Comparison of ENCODE assay signal across 21 cellular contexts in the genomic region with DNA sequence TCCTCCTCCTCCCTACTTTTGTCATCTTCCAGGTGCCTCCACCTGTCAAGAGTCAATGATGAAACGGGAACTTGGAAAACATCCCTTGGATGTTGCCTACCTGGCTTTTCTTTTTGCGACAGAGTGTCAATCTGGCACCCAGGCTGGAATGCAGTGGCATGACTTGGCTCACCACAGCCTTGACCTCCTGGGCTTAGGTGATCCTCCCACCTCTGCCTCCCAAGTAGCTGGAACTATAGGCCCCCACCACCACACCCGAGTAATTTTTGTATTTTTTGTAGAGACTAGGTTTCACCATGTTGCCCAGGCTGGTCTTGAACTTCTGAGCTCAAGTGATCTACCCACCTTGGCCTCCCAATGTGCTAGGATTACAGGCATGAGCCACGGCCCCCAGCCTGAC. TPM values are rescaled to one million over a fixed set of nuclear protein-coding genes. Genes with fewer than 3 reads are reported as not detected.
"Had no signal": no experiment of that assay in that cellular context is flagged by ENCODE, and none has a peak within 500 bp of the region (broad histone marks: within the 10 kb centered on the region; RNA-seq: fewer than 3 reads in every experiment).

No MANE protein-coding gene starts in this region.

- H3K27ac Mint-ChIP-seq: activated CD4-positive, alpha-beta memory T cell treated with anti-CD3 and anti-CD28 coated beads for 36 hours had no signal

- H3K4me3 Mint-ChIP-seq: activated CD4-positive, alpha-beta memory T cell treated with anti-CD3 and anti-CD28 coated beads for 36 hours; naive thymus-derived CD8-positive, alpha-beta T cell had no signal

- H3K36me3 ChIP-seq: cardiac muscle cell had no signal

- H3K27ac ChIP-seq: body of pancreas, cardiac muscle cell, epithelial cell of prostate, heart left ventricle, lower lobe of right lung, SJSA1, thoracic aorta, upper lobe of left lung had no signal

- ATAC-seq: body of pancreas; heart left ventricle; left lobe of liver; lower lobe of right lung; naive thymus-derived CD8-positive, alpha-beta T cell; pancreas had no signal

- DNase-seq: activated CD4-positive, alpha-beta memory T cell treated with anti-CD3 and anti-CD28 coated beads for 36 hours; activated CD4-positive, alpha-beta T cell treated with anti-CD3 and anti-CD28 coated beads for 48 hours; activated naive CD4-positive, alpha-beta T cell treated with Interleukin-2 at 50 U/mL for 16 hours; anterior cingulate cortex; body of pancreas; cortex of kidney; heart left ventricle; lower lobe of right lung; naive thymus-derived CD8-positive, alpha-beta T cell; pancreas; stimulated activated CD4-positive, alpha-beta T cell treated with anti-CD3 and anti-CD28 coated beads, Interleukin-4, amount 100 ng/mL, for 24 hours; stimulated activated naive CD4-positive, alpha-beta T cell treated with Interleukin-2 at 50 U/mL for 16 hours; T1000; upper lobe of left lung had no signal

- H3K4me3 ChIP-seq: body of pancreas, cardiac muscle cell, heart left ventricle, lower lobe of right lung, pancreas, SJSA1, thoracic aorta, upper lobe of left lung had no signal

- H3K9me3 ChIP-seq: body of pancreas, heart left ventricle, lower lobe of right lung, neutrophil, pancreas, SJSA1, thoracic aorta, upper lobe of left lung had no signal

- H3K27me3 ChIP-seq: body of pancreas, cardiac muscle cell, heart left ventricle, neutrophil, pancreas, SJSA1, upper lobe of left lung had no signal

- H3K4me1 ChIP-seq: lower lobe of right lung, SJSA1, upper lobe of left lung had no signal

- H3K9me3 Mint-ChIP-seq: activated CD4-positive, alpha-beta memory T cell treated with anti-CD3 and anti-CD28 coated beads for 36 hours had no signal

- H3K27me3 Mint-ChIP-seq: activated CD4-positive, alpha-beta memory T cell treated with anti-CD3 and anti-CD28 coated beads for 36 hours; naive thymus-derived CD8-positive, alpha-beta T cell had no signal

- FAIRE-seq: keratinocyte, pancreas had no signal

RNA-seq across cellular contexts. Expression of gene GPR160, which starts 42.8 kb away (rescaled TPM):
- total RNA-seq: cardiac muscle cell had no signal
